ENCODE assay signal across 8 cellular contexts in genomic region chr9:36151306-36152210, GRCh38. TPM values are rescaled to one million over a fixed set of nuclear protein-coding genes. Genes with fewer than 3 reads are reported as not detected.
DNase-seq lines count a peak whose midpoint lies in the region; ATAC-seq and TF ChIP-seq lines count a peak whose summit lies in the region.

No MANE protein-coding gene starts in this region.

- no peaks in the 10 kb centered on the region for H3K9me3 ChIP-seq in SU-DHL-6 (ENCODE audit: insufficient read depth, low read length)
- peaks cover 0 to 2% of the 10 kb centered on the region in 2 donors for H3K9me3 ChIP-seq in lung (ENCODE audit: control insufficient read depth in 2 of 2, insufficient read depth in 1 of 2, low read length in 1 of 2)

- peak overlapping the region; percentile 63 for H3K4me3 Mint-ChIP-seq in activated naive CD8-positive, alpha-beta T cell treated with anti-CD3 and anti-CD28 coated beads for 36 hours

- H3K79me2 ChIP-seq in SU-DHL-6 (ENCODE audit: insufficient read depth, low read length), result no peaks in the 10 kb centered on the region

- 26 to 49% methylated on average over 14 of the region's 14 CpGs for WGBS in lung, 2 donors

- in situ Hi-C loops in GM18951 (cut with MboI; ENCODE audit: low sequenced_read_pairs, unreplicated experiment), result no loop called here

- TF ChIP-seq CTCF in SU-DHL-6 (IDR thresholded peaks at IDR 0.05; ENCODE audit: insufficient read depth, low read length, poor library complexity, severe bottlenecking), result no peak
- TF ChIP-seq CTCF in lung (IDR thresholded peaks at IDR 0.05; ENCODE audit: control extremely low read depth, extremely low read depth), result no peak

- H3K27me3 Mint-ChIP-seq in activated naive CD8-positive, alpha-beta T cell treated with anti-CD3 and anti-CD28 coated beads for 36 hours, result no peaks in the 10 kb centered on the region

- H3K4me2 ChIP-seq in SU-DHL-6 (ENCODE audit: low read depth, low read length, poor library complexity, severe bottlenecking), result peak overlapping the region; percentile 47

- no peaks in the 10 kb centered on the region for H3K9me2 ChIP-seq in SU-DHL-6 (replicated peaks; ENCODE audit: insufficient read depth, low read length)

- H4K20me1 ChIP-seq in SU-DHL-6 (ENCODE audit: low read depth, low read length), result no peaks in the 10 kb centered on the region

- H3K27me3 ChIP-seq in SU-DHL-6 (ENCODE audit: low read length), result no peaks in the 10 kb centered on the region
- H3K27me3 ChIP-seq in lung (ENCODE audit: control insufficient read depth, insufficient read depth), result no peaks in the 10 kb centered on the region

- H2AFZ ChIP-seq in SU-DHL-6 (ENCODE audit: low read depth, low read length, severe bottlenecking), result peak overlapping the region; percentile 50

- ATAC-seq in HG03135 (IDR thresholded peaks at IDR 0.05; ENCODE audit: unreplicated experiment) (peak; percentile 76), lung (ENCODE audit: insufficient read depth, low FRiP score) (peak; percentile 71)

- H3K9ac ChIP-seq in SU-DHL-6 (ENCODE audit: low read length), result peak overlapping the region; percentile 33

- peaks cover 0 to 11% of the 10 kb centered on the region in 2 donors for H3K4me1 ChIP-seq in lung (ENCODE audit: control insufficient read depth in 2 of 2, insufficient read depth in 2 of 2, low read length in 2 of 2)

- peak overlapping the region; percentile 89 for H3K27ac Mint-ChIP-seq in activated naive CD8-positive, alpha-beta T cell treated with anti-CD3 and anti-CD28 coated beads for 36 hours

- peaks cover 60% of the 10 kb centered on the region for H3K4me1 Mint-ChIP-seq in activated naive CD8-positive, alpha-beta T cell treated with anti-CD3 and anti-CD28 coated beads for 36 hours

- H3K36me3 ChIP-seq in SU-DHL-6 (ENCODE audit: low read length), result no peaks in the 10 kb centered on the region
- peaks cover 0 to 2% of the 10 kb centered on the region in 2 donors for H3K36me3 ChIP-seq in lung (ENCODE audit: control insufficient read depth in 2 of 2, insufficient read depth in 2 of 2, low read length in 2 of 2)

- H3K9me3 Mint-ChIP-seq in activated naive CD8-positive, alpha-beta T cell treated with anti-CD3 and anti-CD28 coated beads for 36 hours, result no peaks in the 10 kb centered on the region

- no peaks in the 10 kb centered on the region for H3F3A ChIP-seq in SU-DHL-6 (ENCODE audit: insufficient read depth)

- TF ChIP-seq POLR2A in GM18951 (IDR thresholded peaks at IDR 0.05; ENCODE audit: extremely low read depth, insufficient read depth, insufficient read length), result peak; percentile 56

- peaks cover 10% of the 10 kb centered on the region for H3K36me3 Mint-ChIP-seq in activated naive CD8-positive, alpha-beta T cell treated with anti-CD3 and anti-CD28 coated beads for 36 hours

- H3K27ac ChIP-seq in SU-DHL-6 (ENCODE audit: low read depth, low read length) (peak overlapping the region; percentile 9), lung (ENCODE audit: low read depth in 1 of 2, low read length in 1 of 2) (peak overlapping the region; percentile 47 to 85)

- peak; percentile 86 for DNase-seq in activated naive CD8-positive, alpha-beta T cell treated with anti-CD3 and anti-CD28 coated beads for 36 hours
- DNase-seq in lung (ENCODE audit: low spot score) (peak; percentile 74), DMS 273 treated with DMSO at 0.1 percent for 48 hours (lab: John Stamatoyannopoulos, UW) (no peak), NCI-H2107 treated with DMSO at 0.1 percent for 48 hours (lab: John Stamatoyannopoulos, UW; ENCODE audit: unreplicated experiment) (no peak)
- DNase-seq in stimulated activated CD8-positive, alpha-beta memory T cell treated with anti-CD3 and anti-CD28 coated beads, Interleukin-4, amount 100 ng/mL, for 4 hours (ENCODE audit: low read depth in 2 of 2, low spot score in 1 of 2), result peak; percentile 79 to 85

- H3K4me3 ChIP-seq in SU-DHL-6 (ENCODE audit: insufficient read depth, low read length, poor library complexity, severe bottlenecking) (peak overlapping the region; percentile 15), lung (no peak overlapping the region)

RNA-seq across cellular contexts. Expression of gene GLIPR2, which starts 15.0 kb away (rescaled TPM):
- 1 to 10 TPM; 5.3 to 6.6 TPM for total RNA-seq in activated naive CD8-positive, alpha-beta T cell treated with anti-CD3 and anti-CD28 coated beads for 36 hours
- total RNA-seq in lung, result 100 to 1,000 TPM in 1 of 2 donors, 10 to 100 TPM in 1; 17.4 to 112 TPM
- polyA plus RNA-seq in lung, result 10 to 100 TPM; 61.6 to 90.0 TPM

RNA-seq across cellular contexts. Expression of gene CCIN, which starts 17.6 kb away (rescaled TPM):
- not detected for total RNA-seq in activated naive CD8-positive, alpha-beta T cell treated with anti-CD3 and anti-CD28 coated beads for 36 hours
- total RNA-seq in lung, result under 1 TPM in 1 of 2 donors, not detected in 1; 0.89 TPM
- under 1 TPM; 0.12 to 0.15 TPM for polyA plus RNA-seq in lung

RNA-seq across cellular contexts. Expression of gene CLTA, which starts 39.2 kb away (rescaled TPM):
- 100 to 1,000 TPM; 165 to 166 TPM for total RNA-seq in activated naive CD8-positive, alpha-beta T cell treated with anti-CD3 and anti-CD28 coated beads for 36 hours
- total RNA-seq in lung, result 100 to 1,000 TPM; 143 to 195 TPM
- 100 to 1,000 TPM; 145 to 269 TPM for polyA plus RNA-seq in lung

Comparison
In these comparisons a context has a peak if more than half of its experiments do, and no peak if none do; other contexts are left out.
1. DNase-seq: peak in activated naive CD8-positive, alpha-beta T cell treated with anti-CD3 and anti-CD28 coated beads for 36 hours (single experiment), lung (single experiment) and stimulated activated CD8-positive, alpha-beta memory T cell treated with anti-CD3 and anti-CD28 coated beads, Interleukin-4, amount 100 ng/mL, for 4 hours (2 of 2); none in DMS 273 treated with DMSO at 0.1 percent for 48 hours (single experiment) and NCI-H2107 treated with DMSO at 0.1 percent for 48 hours (single experiment).